ENCODE assay signal across 1 cellular context in genomic region chr10:73785721-73786511, GRCh38.
TF ChIP-seq lines count a peak whose summit lies in the region.

No MANE protein-coding gene starts in this region.

TF ChIP-seq in HepG2, 621 proteins besides CTCF, POLR2A, EP300 and RAD21 (continued from another document and continues in another):
- peak; percentile 38; the same call in 1 of the 2 replicates for TF ChIP-seq ZNF749 (CRISPR knock-in tag; IDR thresholded peaks at IDR 0.05; ENCODE audit: borderline replicate concordance)
- TF ChIP-seq ZNF607 (CRISPR knock-in tag; IDR thresholded peaks at IDR 0.05; ENCODE audit: borderline replicate concordance), result no peak
- peak; percentile 70 for TF ChIP-seq ZFX (CRISPR knock-in tag; IDR thresholded peaks at IDR 0.05; ENCODE audit: low read depth)
- TF ChIP-seq HDAC1 (CRISPR knock-in tag; IDR thresholded peaks at IDR 0.05), result peak; percentile 0; the same call in 1 of the 2 replicates
- TF ChIP-seq PAWR (CRISPR knock-in tag; IDR thresholded peaks at IDR 0.05; ENCODE audit: borderline replicate concordance), result no peak
- TF ChIP-seq MEF2D (CRISPR knock-in tag; IDR thresholded peaks at IDR 0.05), result no peak
- no peak for TF ChIP-seq KAT7 (CRISPR knock-in tag; IDR thresholded peaks at IDR 0.05; ENCODE audit: borderline replicate concordance)
- no peak for TF ChIP-seq U2AF1 (optimal IDR thresholded peaks at IDR 0.05; ENCODE audit: low read depth, low read length)
- 0 out of 2 replicates have a peak, but pooled peaks have one; percentile 55 for TF ChIP-seq ZNF790 (CRISPR knock-in tag; IDR thresholded peaks at IDR 0.05; ENCODE audit: borderline replicate concordance)
- peak; percentile 52 for TF ChIP-seq AGO2 (optimal IDR thresholded peaks at IDR 0.05; ENCODE audit: low read depth, low read length)
- TF ChIP-seq HMGXB4 (CRISPR knock-in tag; IDR thresholded peaks at IDR 0.05; ENCODE audit: borderline replicate concordance in 1 of 2, low read depth in 1 of 2), result no peak; a peak in 2 of 4 replicates
- TF ChIP-seq, protein P1, sequence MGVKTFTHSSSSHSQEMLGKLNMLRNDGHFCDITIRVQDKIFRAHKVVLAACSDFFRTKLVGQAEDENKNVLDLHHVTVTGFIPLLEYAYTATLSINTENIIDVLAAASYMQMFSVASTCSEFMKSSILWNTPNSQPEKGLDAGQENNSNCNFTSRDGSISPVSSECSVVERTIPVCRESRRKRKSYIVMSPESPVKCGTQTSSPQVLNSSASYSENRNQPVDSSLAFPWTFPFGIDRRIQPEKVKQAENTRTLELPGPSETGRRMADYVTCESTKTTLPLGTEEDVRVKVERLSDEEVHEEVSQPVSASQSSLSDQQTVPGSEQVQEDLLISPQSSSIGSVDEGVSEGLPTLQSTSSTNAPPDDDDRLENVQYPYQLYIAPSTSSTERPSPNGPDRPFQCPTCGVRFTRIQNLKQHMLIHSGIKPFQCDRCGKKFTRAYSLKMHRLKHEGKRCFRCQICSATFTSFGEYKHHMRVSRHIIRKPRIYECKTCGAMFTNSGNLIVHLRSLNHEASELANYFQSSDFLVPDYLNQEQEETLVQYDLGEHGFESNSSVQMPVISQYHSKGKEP (CRISPR knock-in tag; IDR thresholded peaks at IDR 0.05), result 0 out of 2 replicates have a peak, but pooled peaks have one; percentile 33
- peak; percentile 62; the same call in 1 of the 2 replicates for TF ChIP-seq MIER2 (CRISPR knock-in tag; IDR thresholded peaks at IDR 0.05)
- TF ChIP-seq, protein P2, sequence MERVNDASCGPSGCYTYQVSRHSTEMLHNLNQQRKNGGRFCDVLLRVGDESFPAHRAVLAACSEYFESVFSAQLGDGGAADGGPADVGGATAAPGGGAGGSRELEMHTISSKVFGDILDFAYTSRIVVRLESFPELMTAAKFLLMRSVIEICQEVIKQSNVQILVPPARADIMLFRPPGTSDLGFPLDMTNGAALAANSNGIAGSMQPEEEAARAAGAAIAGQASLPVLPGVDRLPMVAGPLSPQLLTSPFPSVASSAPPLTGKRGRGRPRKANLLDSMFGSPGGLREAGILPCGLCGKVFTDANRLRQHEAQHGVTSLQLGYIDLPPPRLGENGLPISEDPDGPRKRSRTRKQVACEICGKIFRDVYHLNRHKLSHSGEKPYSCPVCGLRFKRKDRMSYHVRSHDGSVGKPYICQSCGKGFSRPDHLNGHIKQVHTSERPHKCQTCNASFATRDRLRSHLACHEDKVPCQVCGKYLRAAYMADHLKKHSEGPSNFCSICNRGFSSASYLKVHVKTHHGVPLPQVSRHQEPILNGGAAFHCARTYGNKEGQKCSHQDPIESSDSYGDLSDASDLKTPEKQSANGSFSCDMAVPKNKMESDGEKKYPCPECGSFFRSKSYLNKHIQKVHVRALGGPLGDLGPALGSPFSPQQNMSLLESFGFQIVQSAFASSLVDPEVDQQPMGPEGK (CRISPR knock-in tag; IDR thresholded peaks at IDR 0.05), result peak; percentile 62
- 0 out of 2 replicates have a peak, but pooled peaks have one; percentile 29 for TF ChIP-seq ZNF468 (CRISPR knock-in tag; IDR thresholded peaks at IDR 0.05)
- no peak for TF ChIP-seq RNF219 (CRISPR knock-in tag; IDR thresholded peaks at IDR 0.05)
- TF ChIP-seq ZNF180 (CRISPR knock-in tag; IDR thresholded peaks at IDR 0.05; ENCODE audit: borderline replicate concordance, low read depth), result no peak
- no peak for TF ChIP-seq LCORL (IDR thresholded peaks at IDR 0.05)
- peak; percentile 55; the same call in 1 of the 2 replicates for TF ChIP-seq LCORL (CRISPR knock-in tag; IDR thresholded peaks at IDR 0.05)
- TF ChIP-seq SRSF1 (optimal IDR thresholded peaks at IDR 0.05; ENCODE audit: low read depth, low read length), result peak; percentile 45
- TF ChIP-seq, protein P3, sequence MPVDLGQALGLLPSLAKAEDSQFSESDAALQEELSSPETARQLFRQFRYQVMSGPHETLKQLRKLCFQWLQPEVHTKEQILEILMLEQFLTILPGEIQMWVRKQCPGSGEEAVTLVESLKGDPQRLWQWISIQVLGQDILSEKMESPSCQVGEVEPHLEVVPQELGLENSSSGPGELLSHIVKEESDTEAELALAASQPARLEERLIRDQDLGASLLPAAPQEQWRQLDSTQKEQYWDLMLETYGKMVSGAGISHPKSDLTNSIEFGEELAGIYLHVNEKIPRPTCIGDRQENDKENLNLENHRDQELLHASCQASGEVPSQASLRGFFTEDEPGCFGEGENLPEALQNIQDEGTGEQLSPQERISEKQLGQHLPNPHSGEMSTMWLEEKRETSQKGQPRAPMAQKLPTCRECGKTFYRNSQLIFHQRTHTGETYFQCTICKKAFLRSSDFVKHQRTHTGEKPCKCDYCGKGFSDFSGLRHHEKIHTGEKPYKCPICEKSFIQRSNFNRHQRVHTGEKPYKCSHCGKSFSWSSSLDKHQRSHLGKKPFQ (CRISPR knock-in tag; IDR thresholded peaks at IDR 0.05; ENCODE audit: insufficient replicate concordance), result no peak
- 0 out of 2 replicates have a peak, but pooled peaks have one; percentile 23 for TF ChIP-seq ZNF777 (CRISPR knock-in tag; IDR thresholded peaks at IDR 0.05)
- peak; percentile 23; the same call in 1 of the 2 replicates for TF ChIP-seq YEATS4 (CRISPR knock-in tag; IDR thresholded peaks at IDR 0.05; ENCODE audit: borderline replicate concordance)
- TF ChIP-seq, protein P4, sequence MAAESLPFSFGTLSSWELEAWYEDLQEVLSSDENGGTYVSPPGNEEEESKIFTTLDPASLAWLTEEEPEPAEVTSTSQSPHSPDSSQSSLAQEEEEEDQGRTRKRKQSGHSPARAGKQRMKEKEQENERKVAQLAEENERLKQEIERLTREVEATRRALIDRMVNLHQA (CRISPR knock-in tag; IDR thresholded peaks at IDR 0.05), result no peak
- TF ChIP-seq, protein P5, sequence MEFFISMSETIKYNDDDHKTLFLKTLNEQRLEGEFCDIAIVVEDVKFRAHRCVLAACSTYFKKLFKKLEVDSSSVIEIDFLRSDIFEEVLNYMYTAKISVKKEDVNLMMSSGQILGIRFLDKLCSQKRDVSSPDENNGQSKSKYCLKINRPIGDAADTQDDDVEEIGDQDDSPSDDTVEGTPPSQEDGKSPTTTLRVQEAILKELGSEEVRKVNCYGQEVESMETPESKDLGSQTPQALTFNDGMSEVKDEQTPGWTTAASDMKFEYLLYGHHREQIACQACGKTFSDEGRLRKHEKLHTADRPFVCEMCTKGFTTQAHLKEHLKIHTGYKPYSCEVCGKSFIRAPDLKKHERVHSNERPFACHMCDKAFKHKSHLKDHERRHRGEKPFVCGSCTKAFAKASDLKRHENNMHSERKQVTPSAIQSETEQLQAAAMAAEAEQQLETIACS (CRISPR knock-in tag; IDR thresholded peaks at IDR 0.05), result peak; percentile 91
- no peak for TF ChIP-seq PTBP1 (IDR thresholded peaks at IDR 0.05; ENCODE audit: low read depth, low read length, poor library complexity, severe bottlenecking)
- 0 out of 2 replicates have a peak, but pooled peaks have one; percentile 7 for TF ChIP-seq ZNF782 (CRISPR knock-in tag; IDR thresholded peaks at IDR 0.05; ENCODE audit: borderline replicate concordance)
- 0 out of 2 replicates have a peak, but pooled peaks have one; percentile 16 for TF ChIP-seq CREB1 (IDR thresholded peaks at IDR 0.05)
- no peak for TF ChIP-seq CREB1 (CRISPR knock-in tag; IDR thresholded peaks at IDR 0.05)
- TF ChIP-seq ZNF850 (CRISPR knock-in tag; conservative IDR thresholded peaks at IDR 0.05), result peak; percentile 43; the same call in 1 of the 2 replicates
- TF ChIP-seq NFYC (CRISPR knock-in tag; IDR thresholded peaks at IDR 0.05), result no peak
- no peak for TF ChIP-seq SP140L (CRISPR knock-in tag; IDR thresholded peaks at IDR 0.05; ENCODE audit: borderline replicate concordance)
- no peak for TF ChIP-seq TBX2 (CRISPR knock-in tag; IDR thresholded peaks at IDR 0.05; ENCODE audit: borderline replicate concordance)
- TF ChIP-seq, protein P6, sequence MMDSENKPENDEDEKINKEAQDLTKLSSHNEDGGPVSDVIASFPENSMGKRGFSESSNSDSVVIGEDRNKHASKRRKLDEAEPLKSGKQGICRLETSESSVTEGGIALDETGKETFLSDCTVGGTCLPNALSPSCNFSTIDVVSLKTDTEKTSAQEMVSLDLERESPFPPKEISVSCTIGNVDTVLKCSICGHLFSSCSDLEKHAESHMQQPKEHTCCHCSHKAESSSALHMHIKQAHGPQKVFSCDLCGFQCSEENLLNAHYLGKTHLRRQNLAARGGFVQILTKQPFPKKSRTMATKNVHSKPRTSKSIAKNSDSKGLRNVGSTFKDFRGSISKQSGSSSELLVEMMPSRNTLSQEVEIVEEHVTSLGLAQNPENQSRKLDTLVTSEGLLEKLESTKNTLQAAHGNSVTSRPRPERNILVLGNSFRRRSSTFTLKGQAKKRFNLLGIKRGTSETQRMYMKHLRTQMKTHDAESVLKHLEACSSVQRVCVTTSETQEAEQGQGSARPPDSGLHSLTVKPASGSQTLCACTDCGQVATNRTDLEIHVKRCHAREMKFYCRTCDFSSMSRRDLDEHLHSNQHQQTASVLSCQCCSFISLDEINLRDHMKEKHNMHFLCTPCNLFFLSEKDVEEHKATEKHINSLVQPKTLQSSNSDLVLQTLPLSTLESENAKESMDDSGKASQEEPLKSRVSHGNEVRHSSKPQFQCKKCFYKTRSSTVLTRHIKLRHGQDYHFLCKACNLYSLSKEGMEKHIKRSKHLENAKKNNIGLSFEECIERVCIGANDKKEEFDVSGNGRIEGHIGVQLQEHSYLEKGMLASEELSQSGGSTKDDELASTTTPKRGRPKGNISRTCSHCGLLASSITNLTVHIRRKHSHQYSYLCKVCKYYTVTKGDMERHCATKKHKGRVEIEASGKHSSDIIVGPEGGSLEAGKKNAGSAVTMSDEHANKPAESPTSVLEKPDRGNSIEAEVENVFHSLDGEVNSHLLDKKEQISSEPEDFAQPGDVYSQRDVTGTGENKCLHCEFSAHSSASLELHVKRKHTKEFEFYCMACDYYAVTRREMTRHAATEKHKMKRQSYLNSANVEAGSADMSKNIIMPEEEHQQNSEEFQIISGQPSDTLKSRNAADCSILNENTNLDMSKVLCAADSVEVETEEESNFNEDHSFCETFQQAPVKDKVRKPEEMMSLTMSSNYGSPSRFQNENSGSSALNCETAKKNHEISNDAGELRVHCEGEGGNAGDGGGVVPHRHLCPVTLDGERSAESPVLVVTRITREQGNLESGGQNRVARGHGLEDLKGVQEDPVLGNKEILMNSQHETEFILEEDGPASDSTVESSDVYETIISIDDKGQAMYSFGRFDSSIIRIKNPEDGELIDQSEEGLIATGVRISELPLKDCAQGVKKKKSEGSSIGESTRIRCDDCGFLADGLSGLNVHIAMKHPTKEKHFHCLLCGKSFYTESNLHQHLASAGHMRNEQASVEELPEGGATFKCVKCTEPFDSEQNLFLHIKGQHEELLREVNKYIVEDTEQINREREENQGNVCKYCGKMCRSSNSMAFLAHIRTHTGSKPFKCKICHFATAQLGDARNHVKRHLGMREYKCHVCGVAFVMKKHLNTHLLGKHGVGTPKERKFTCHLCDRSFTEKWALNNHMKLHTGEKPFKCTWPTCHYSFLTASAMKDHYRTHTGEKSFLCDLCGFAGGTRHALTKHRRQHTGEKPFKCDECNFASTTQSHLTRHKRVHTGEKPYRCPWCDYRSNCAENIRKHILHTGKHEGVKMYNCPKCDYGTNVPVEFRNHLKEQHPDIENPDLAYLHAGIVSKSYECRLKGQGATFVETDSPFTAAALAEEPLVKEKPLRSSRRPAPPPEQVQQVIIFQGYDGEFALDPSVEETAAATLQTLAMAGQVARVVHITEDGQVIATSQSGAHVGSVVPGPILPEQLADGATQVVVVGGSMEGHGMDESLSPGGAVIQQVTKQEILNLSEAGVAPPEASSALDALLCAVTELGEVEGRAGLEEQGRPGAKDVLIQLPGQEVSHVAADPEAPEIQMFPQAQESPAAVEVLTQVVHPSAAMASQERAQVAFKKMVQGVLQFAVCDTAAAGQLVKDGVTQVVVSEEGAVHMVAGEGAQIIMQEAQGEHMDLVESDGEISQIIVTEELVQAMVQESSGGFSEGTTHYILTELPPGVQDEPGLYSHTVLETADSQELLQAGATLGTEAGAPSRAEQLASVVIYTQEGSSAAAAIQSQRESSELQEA (CRISPR knock-in tag; IDR thresholded peaks at IDR 0.05; ENCODE audit: not compliant biosample characterization), result peak; percentile 22
- no peak for TF ChIP-seq ZNF589 (CRISPR knock-in tag; conservative IDR thresholded peaks at IDR 0.05)
- no peak for TF ChIP-seq KLF11 (CRISPR knock-in tag; IDR thresholded peaks at IDR 0.05)
- 0 out of 2 replicates have a peak, but pooled peaks have one; percentile 8 for TF ChIP-seq ZNF317 (CRISPR knock-in tag; IDR thresholded peaks at IDR 0.05)
- 0 out of 2 replicates have a peak, but pooled peaks have one; percentile 9 for TF ChIP-seq KMT2A (CRISPR knock-in tag; IDR thresholded peaks at IDR 0.05)
- no peak for TF ChIP-seq ZNF10 (CRISPR knock-in tag; IDR thresholded peaks at IDR 0.05; ENCODE audit: borderline replicate concordance, low read depth)
- TF ChIP-seq, protein P7, sequence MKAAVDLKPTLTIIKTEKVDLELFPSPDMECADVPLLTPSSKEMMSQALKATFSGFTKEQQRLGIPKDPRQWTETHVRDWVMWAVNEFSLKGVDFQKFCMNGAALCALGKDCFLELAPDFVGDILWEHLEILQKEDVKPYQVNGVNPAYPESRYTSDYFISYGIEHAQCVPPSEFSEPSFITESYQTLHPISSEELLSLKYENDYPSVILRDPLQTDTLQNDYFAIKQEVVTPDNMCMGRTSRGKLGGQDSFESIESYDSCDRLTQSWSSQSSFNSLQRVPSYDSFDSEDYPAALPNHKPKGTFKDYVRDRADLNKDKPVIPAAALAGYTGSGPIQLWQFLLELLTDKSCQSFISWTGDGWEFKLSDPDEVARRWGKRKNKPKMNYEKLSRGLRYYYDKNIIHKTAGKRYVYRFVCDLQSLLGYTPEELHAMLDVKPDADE (CRISPR knock-in tag; IDR thresholded peaks at IDR 0.05), result no peak
- no peak for TF ChIP-seq FOSL1 (CRISPR knock-in tag; IDR thresholded peaks at IDR 0.05; ENCODE audit: borderline replicate concordance)
